8 cellular contexts compared by ENCODE assay signal in genomic region chr2:68832161-68832869, GRCh38. TPM values are rescaled to one million over a fixed set of nuclear protein-coding genes. Genes with fewer than 3 reads are reported as not detected.
DNase-seq lines count a peak whose midpoint lies in the region; ATAC-seq, FAIRE-seq and TF ChIP-seq lines count a peak whose summit lies in the region.

No MANE protein-coding gene starts in this region.

- dilution Hi-C loops in endothelial cell of umbilical vein (cut with MboI; ENCODE audit: extremely low pct_ligation_motif_present, low sequenced_read_pairs) = no loop called here

- TF ChIP-seq CTCF in endothelial cell of umbilical vein (IDR thresholded peaks at IDR 0.05; ENCODE audit: extremely low read depth in 1 of 2, insufficient read depth in 1 of 2, low read depth in 1 of 2, low read length in 2 of 2) (no peak), tibial nerve (IDR thresholded peaks at IDR 0.05) (peak in 1 of 5 experiments; percentile 26)

- H4K20me1 ChIP-seq in endothelial cell of umbilical vein (replicated peaks; ENCODE audit: control insufficient read depth, extremely low read depth, insufficient read depth, low read length) = no peaks in the 10 kb centered on the region

- H3K27me3 ChIP-seq in ACC112 (ENCODE audit: insufficient read depth, low read length) (no peaks in the 10 kb centered on the region), endothelial cell of umbilical vein (ENCODE audit: control insufficient read depth in 2 of 2, insufficient read depth in 2 of 2, low read length in 2 of 2) (no peaks in the 10 kb centered on the region), tibial nerve (no peaks in the 10 kb centered on the region)

- FAIRE-seq in endothelial cell of umbilical vein (lab: Jason Lieb, UNC) = peak; percentile 85

- H3K36me3 Mint-ChIP-seq in natural killer cell treated with Interleukin-12 subunit alpha and Interleukin-12 subunit beta and Interleukin-15 and Interleukin-18, amount 100 ng/mL, for 72 hours = peaks cover 5% of the 10 kb centered on the region

- POLR2A ChIA-PET in endothelial cell of umbilical vein (lab: Charles Lee) = no interaction called here

- H3K4me1 Mint-ChIP-seq in natural killer cell treated with Interleukin-12 subunit alpha and Interleukin-12 subunit beta and Interleukin-15 and Interleukin-18, amount 100 ng/mL, for 72 hours (ENCODE audit: low read depth in 2 of 2) = peaks cover 72 to 84% of the 10 kb centered on the region in 2 donors

- 26 to 28% methylated on average over 8 of the region's 8 CpGs for WGBS in tibial nerve, 2 donors

- H3K9me3 Mint-ChIP-seq in natural killer cell treated with Interleukin-12 subunit alpha and Interleukin-12 subunit beta and Interleukin-15 and Interleukin-18, amount 100 ng/mL, for 72 hours = no peaks in the 10 kb centered on the region

- no peaks in the 10 kb centered on the region for H3K9me1 ChIP-seq in endothelial cell of umbilical vein (replicated peaks; ENCODE audit: control insufficient read depth, extremely low read depth, insufficient read depth, low read length)

- H3K79me2 ChIP-seq in ACC112 (ENCODE audit: control insufficient read depth, insufficient read depth, low read length, unreplicated experiment) (no peaks in the 10 kb centered on the region), endothelial cell of umbilical vein (ENCODE audit: control insufficient read depth, insufficient read depth, low read length) (no peaks in the 10 kb centered on the region)

- H3K4me1 ChIP-seq in ACC112 (ENCODE audit: control insufficient read depth, insufficient read depth, low read length, unreplicated experiment) (peaks cover 34% of the 10 kb centered on the region), endothelial cell of umbilical vein (ENCODE audit: control insufficient read depth, extremely low read depth, insufficient read depth, low read length) (peaks cover 41% of the 10 kb centered on the region), tibial nerve (peaks cover 0 to 55% (median 43%) of the 10 kb centered on the region in 4 donors)

- H3K9me3 ChIP-seq in endothelial cell of umbilical vein (replicated peaks; ENCODE audit: control insufficient read depth, insufficient read depth, low read length) = no peaks in the 10 kb centered on the region
- H3K9me3 ChIP-seq in tibial nerve = no peaks in the 10 kb centered on the region

- no peaks in the 10 kb centered on the region for H3K36me3 ChIP-seq in ACC112 (ENCODE audit: insufficient read depth, low read length)
- no peaks in the 10 kb centered on the region for H3K36me3 ChIP-seq in endothelial cell of umbilical vein (ENCODE audit: control insufficient read depth in 2 of 2, extremely low read depth in 1 of 2, insufficient read depth in 2 of 2, low read length in 2 of 2)
- H3K36me3 ChIP-seq in tibial nerve = no peaks in the 10 kb centered on the region

- CTCF ChIA-PET in endothelial cell of umbilical vein (lab: Charles Lee) = interaction anchor here (0.6 to 3.4 kb wide), 8 partner anchors 17 to 123 kb away, joined by 3 to 23 read pairs (median 4); no protein-coding TSS in a partner anchor

- no peaks in the 10 kb centered on the region for H3K27me3 Mint-ChIP-seq in natural killer cell treated with Interleukin-12 subunit alpha and Interleukin-12 subunit beta and Interleukin-15 and Interleukin-18, amount 100 ng/mL, for 72 hours

- H3K4me3 ChIP-seq in ACC112 (ENCODE audit: low read depth, low read length) (no peak overlapping the region), endothelial cell of umbilical vein (replicated peaks in 1 of 3; ENCODE audit: insufficient read depth in 1 of 3, low read depth in 1 of 3, low read length in 3 of 3) (peak overlapping the region in 1 of 3 experiments; percentile 4), tibial nerve (no peak overlapping the region)

- BruUV-seq in endothelial cell of umbilical vein (replicated peaks; lab: Mats Ljungman, UMichigan) = TSS peak; percentile 91

- H2AFZ ChIP-seq in ACC112 (ENCODE audit: low read length, unreplicated experiment) (peak overlapping the region; percentile 39), endothelial cell of umbilical vein (ENCODE audit: low read depth, low read length) (peak overlapping the region; percentile 38)

- intact Hi-C loops in endothelial cell of umbilical vein (cut with micrococcal nuclease) = loop anchor here (1.0 to 5.0 kb wide), 7 partner anchors 17 to 1310 kb away; partner anchors contain the start of genes APLF, BMP10 and FBXO48

- peak overlapping the region; percentile 97 for H3K27ac Mint-ChIP-seq in natural killer cell treated with Interleukin-12 subunit alpha and Interleukin-12 subunit beta and Interleukin-15 and Interleukin-18, amount 100 ng/mL, for 72 hours

- DNase-seq in activated CD4-positive, alpha-beta T cell treated with anti-CD3 and anti-CD28 coated beads for 4 hours = peak; percentile 48 to 61
- DNase-seq in endothelial cell of umbilical vein (ENCODE audit: low read depth, low spot score) (peak; percentile 97), tibial nerve (ENCODE audit: low spot score in 2 of 2) (peak in 1 of 2 donors; percentile 61), GM03348 (ENCODE audit: low spot score) (no peak)
- peak; percentile 91 for DNase-seq in natural killer cell treated with Interleukin-12 subunit alpha and Interleukin-12 subunit beta and Interleukin-15 and Interleukin-18, amount 100 ng/mL, for 72 hours (ENCODE audit: low spot score)

- TF ChIP-seq POLR2A in endothelial cell of umbilical vein (IDR thresholded peaks at IDR 0.05; ENCODE audit: low read depth, low read length) = peak; percentile 11
- peak in 1 of 2 donors; percentile 43 for TF ChIP-seq POLR2A in tibial nerve (IDR thresholded peaks at IDR 0.05)

- H3K27ac ChIP-seq in ACC112 (ENCODE audit: low read depth, low read length) (peak overlapping the region; percentile 39; the same call in 1 of the 2 replicates), endothelial cell of umbilical vein (ENCODE audit: insufficient read depth, low read depth, low read length) (peak overlapping the region; percentile 95), tibial nerve (peak overlapping the region; percentile 18 to 93 (median 80))

- TF ChIP-seq EP300 in tibial nerve (IDR thresholded peaks at IDR 0.05) = peak; percentile 41 to 86

- ATAC-seq in GM19372 (IDR thresholded peaks at IDR 0.05; ENCODE audit: low read depth, unreplicated experiment) (peak; percentile 78), HG03460 (IDR thresholded peaks at IDR 0.05; ENCODE audit: unreplicated experiment) (peak; percentile 64)
- ATAC-seq in natural killer cell treated with Interleukin-12 subunit alpha and Interleukin-12 subunit beta and Interleukin-15 and Interleukin-18, amount 100 ng/mL, for 72 hours = peak; percentile 92

- peak overlapping the region; percentile 50 for H3K4me2 ChIP-seq in endothelial cell of umbilical vein (ENCODE audit: insufficient read depth, low read length)

- H3K4me3 Mint-ChIP-seq in natural killer cell treated with Interleukin-12 subunit alpha and Interleukin-12 subunit beta and Interleukin-15 and Interleukin-18, amount 100 ng/mL, for 72 hours = peak overlapping the region; percentile 73

- peak overlapping the region; percentile 84 for H3K9ac ChIP-seq in endothelial cell of umbilical vein (replicated peaks; ENCODE audit: extremely low read depth, insufficient read depth, low read length)

TF ChIP-seq in endothelial cell of umbilical vein, 7 proteins besides CTCF, POLR2A, EP300 and RAD21:
- TF ChIP-seq MAX (IDR thresholded peaks at IDR 0.05; ENCODE audit: insufficient read depth, insufficient read length) (no peak), FOS (IDR thresholded peaks at IDR 0.05; ENCODE audit: borderline replicate concordance, insufficient read depth, low read length) (peak; percentile 75), MYC (IDR thresholded peaks at IDR 0.05; ENCODE audit: low read depth, low read length) (peak; percentile 13), EZH2 (IDR thresholded peaks at IDR 0.05; ENCODE audit: borderline replicate concordance, low read depth, low read length, severe bottlenecking) (no peak), GATA2 (IDR thresholded peaks at IDR 0.05; ENCODE audit: insufficient read depth, insufficient read length, low read depth, low read length) (no peak), POLR2AphosphoS5 (IDR thresholded peaks at IDR 0.05; ENCODE audit: insufficient read depth, low read depth, low read length) (peak; percentile 22), JUN (IDR thresholded peaks at IDR 0.05; ENCODE audit: borderline replicate concordance, insufficient read depth, insufficient read length, low read depth) (peak; percentile 87)

RNA-seq across cellular contexts. Expression of gene BMP10, which starts 38.9 kb away (rescaled TPM):
- total RNA-seq in endothelial cell of umbilical vein (not detected in 2 replicates), tibial nerve (not detected)
- polyA plus RNA-seq in endothelial cell of umbilical vein = not detected in 2 replicates
- not detected in 2 replicates for polyA plus RNA-seq in endothelial cell of umbilical vein (2011; cell fraction: cytosol; rRNA removed)
- not detected in 2 replicates for polyA plus RNA-seq in endothelial cell of umbilical vein (2011; cell fraction: nucleus; rRNA removed)
- not detected in 2 replicates for polyA plus RNA-seq in endothelial cell of umbilical vein (2012)
- not detected in 2 replicates for polyA minus RNA-seq in endothelial cell of umbilical vein
- polyA minus RNA-seq in endothelial cell of umbilical vein (2011; cell fraction: cytosol; rRNA and poly(A)+ RNA removed) = not detected
- not detected in 2 replicates for polyA minus RNA-seq in endothelial cell of umbilical vein (2011; cell fraction: nucleus; rRNA and poly(A)+ RNA removed)
- not detected for total RNA-seq in natural killer cell treated with Interleukin-12 subunit alpha and Interleukin-12 subunit beta and Interleukin-15 and Interleukin-18, amount 100 ng/mL, for 72 hours

Comparison
In these comparisons a context has a peak if more than half of its experiments do, and no peak if none do; other contexts are left out.
1. H3K27ac ChIP-seq: peak in every context shown above with its lines; median percentile 95 in endothelial cell of umbilical vein; 80 in tibial nerve; 39 in ACC112.